Comparison of ENCODE assay signal across 32 cellular contexts in the genomic region with DNA sequence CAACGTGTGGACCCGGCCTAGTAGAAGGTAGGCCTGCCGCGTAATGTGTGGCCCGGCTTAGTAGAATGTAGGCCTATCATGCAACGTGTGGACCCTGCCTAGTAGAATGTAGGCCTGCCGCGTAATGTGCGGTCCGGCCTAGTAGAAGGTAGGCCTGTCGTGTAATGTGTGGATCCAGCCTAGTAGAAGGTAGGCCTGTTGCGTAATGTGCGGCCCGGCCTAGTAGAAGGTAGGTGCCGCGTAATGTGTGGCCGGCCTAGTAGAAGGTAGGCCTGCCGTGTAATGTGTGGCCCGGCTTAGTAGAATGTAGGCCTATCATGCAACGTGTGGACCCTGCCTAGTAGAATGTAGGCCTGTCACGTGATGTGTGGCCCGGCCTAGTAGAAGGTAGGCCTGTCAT. TPM values are rescaled to one million over a fixed set of nuclear protein-coding genes. Genes with fewer than 3 reads are reported as not detected.
"Had no signal": no experiment of that assay in that cellular context is flagged by ENCODE, and none has a peak within 500 bp of the region (broad histone marks: within the 10 kb centered on the region; RNA-seq: fewer than 3 reads in every experiment).

No MANE protein-coding gene starts in this region.

- H2AFZ ChIP-seq: parathyroid adenoma had no signal

- H3K36me3 ChIP-seq: heart right ventricle, lower lobe of right lung, prostate gland, upper lobe of left lung, uterus had no signal

- H3K9me3 ChIP-seq: prostate gland, testis had no signal

- H3K79me2 ChIP-seq: parathyroid adenoma had no signal

- DNase-seq: dermis blood vessel endothelial cell; effector memory CD8-positive, alpha-beta T cell; erythroblast; esophagus squamous epithelium; foreskin melanocyte; glutamatergic neuron; heart right ventricle; hippocampal formation; left colon; left ventricle myocardium inferior; lower lobe of right lung; mucosa of descending colon; naive B cell; right cardiac atrium; spleen; stimulated activated CD4-positive, alpha-beta T cell treated with anti-CD3 and anti-CD28 coated beads, Interleukin-4, amount 100 ng/mL, for 4 hours; stimulated activated naive CD8-positive, alpha-beta T cell treated with anti-CD3 and anti-CD28 coated beads, Interleukin-15, Interleukin-2, amounts not matched to agents 100 U/mL and 50 U/mL, for 24 hours; substantia nigra; testis; tibial artery; upper lobe of left lung; uterus had no signal

- H3K4me3 Mint-ChIP-seq: effector memory CD8-positive, alpha-beta T cell; naive B cell; natural killer cell treated with Interleukin-12 subunit alpha and Interleukin-12 subunit beta and Interleukin-15 and Interleukin-18, amount 100 ng/mL, for 72 hours; stimulated activated memory B cell treated with anti-CD40 and anti-IgM and Interleukin-4, amounts not matched to agents 10 μg/mL and 1 μg/mL and 100 μg/mL, for 72 hours had no signal

- ATAC-seq: effector memory CD8-positive, alpha-beta T cell; heart right ventricle; left colon; lower lobe of right lung; mucosa of descending colon; natural killer cell treated with Interleukin-12 subunit alpha and Interleukin-12 subunit beta and Interleukin-15 and Interleukin-18, amount 100 ng/mL, for 72 hours; right cardiac atrium; stimulated activated memory B cell treated with anti-CD40 and anti-IgM and Interleukin-4, amounts not matched to agents 10 μg/mL and 1 μg/mL and 100 μg/mL, for 72 hours; stimulated activated naive CD8-positive, alpha-beta T cell treated with anti-CD3 and anti-CD28 coated beads, Interleukin-15, Interleukin-2, amounts not matched to agents 100 U/mL and 50 U/mL, for 24 hours had no signal

- H3K4me1 ChIP-seq: left ventricle myocardium inferior, prostate gland, testis, tibial artery, uterus had no signal

- H3K9ac ChIP-seq: parathyroid adenoma had no signal

- H3K4me1 Mint-ChIP-seq: naive B cell, neural crest cell had no signal

- H3K4me3 ChIP-seq: coronary artery, esophagus squamous epithelium, heart right ventricle, left ventricle myocardium inferior, lower lobe of right lung, mucosa of descending colon, prostate gland, skin epidermis, spleen, testis, tibial artery, upper lobe of left lung, uterus had no signal

- H3K27me3 Mint-ChIP-seq: naive B cell; stimulated activated memory B cell treated with anti-CD40 and anti-IgM and Interleukin-4, amounts not matched to agents 10 μg/mL and 1 μg/mL and 100 μg/mL, for 72 hours had no signal

- H3K27ac ChIP-seq: coronary artery, esophagus squamous epithelium, heart right ventricle, left ventricle myocardium inferior, lower lobe of right lung, parathyroid adenoma, prostate gland, skin epidermis, spleen, testis, tibial artery, uterus had no signal

- FAIRE-seq: endometrium, islet of Langerhans had no signal

- H3K27me3 ChIP-seq: esophagus squamous epithelium, heart right ventricle, spleen, testis, tibial artery, upper lobe of left lung, uterus had no signal

- H3K27ac Mint-ChIP-seq: effector memory CD8-positive, alpha-beta T cell; natural killer cell treated with Interleukin-12 subunit alpha and Interleukin-12 subunit beta and Interleukin-15 and Interleukin-18, amount 100 ng/mL, for 72 hours; stimulated activated memory B cell treated with anti-CD40 and anti-IgM and Interleukin-4, amounts not matched to agents 10 μg/mL and 1 μg/mL and 100 μg/mL, for 72 hours had no signal

RNA-seq across cellular contexts. Expression of a gene that starts 49.3 kb away (rescaled TPM):
- total RNA-seq: dermis blood vessel endothelial cell; esophagus squamous epithelium; left colon; lower lobe of right lung; mucosa of descending colon; natural killer cell treated with Interleukin-12 subunit alpha and Interleukin-12 subunit beta and Interleukin-15 and Interleukin-18, amount 100 ng/mL, for 72 hours; neural crest cell; osteoblast; prostate gland; spleen; upper lobe of left lung; uterus had no signal
